In genomic region chr19:2469102-2469914, GRCh38 we compare ENCODE assay signal across 9 cellular contexts. TPM values are rescaled to one million over a fixed set of nuclear protein-coding genes. Genes with fewer than 3 reads are reported as not detected.
DNase-seq lines count a peak whose midpoint lies in the region; TF ChIP-seq lines count a peak whose summit lies in the region.
"Had no signal": no experiment of that assay in that cellular context is flagged by ENCODE, and none has a peak within 500 bp of the region (broad histone marks: within the 10 kb centered on the region; RNA-seq: fewer than 3 reads in every experiment).

No MANE protein-coding gene starts in this region.

- peak overlapping the region; percentile 74 for H3K4me3 Mint-ChIP-seq in neural crest cell

- peaks cover 11% of the 10 kb centered on the region for H3K4me1 Mint-ChIP-seq in neural crest cell

- DNase-seq in GM03348 (ENCODE audit: low spot score) (peak; percentile 55), M059J (ENCODE audit: low read depth) (peak; percentile 94), astrocyte of the hippocampus (ENCODE audit: low read depth, low spot score) (peak; percentile 84), neural crest cell (ENCODE audit: low read depth, low spot score) (no peak), putamen (ENCODE audit: low spot score) (no peak), occipital lobe (lab: John Stamatoyannopoulos, UW) (no peak), NCI-H1105 treated with DMSO at 0.1 percent for 48 hours (lab: John Stamatoyannopoulos, UW) (no peak), pons (ENCODE audit: low spot score) (no peak)
- DNase-seq: colonic mucosa had no signal

- H3K27me3 Mint-ChIP-seq in neural crest cell (ENCODE audit: low read depth) = peaks cover 5% of the 10 kb centered on the region

- no peaks in the 10 kb centered on the region for H3K9me3 Mint-ChIP-seq in neural crest cell

- no peaks in the 10 kb centered on the region for H3K36me3 Mint-ChIP-seq in neural crest cell (ENCODE audit: low read depth)

- TF ChIP-seq CTCF in neural crest cell (conservative IDR thresholded peaks at IDR 0.05) = no peak

- H3K27ac Mint-ChIP-seq in neural crest cell (ENCODE audit: unreplicated experiment) = peak overlapping the region; percentile 92

RNA-seq across cellular contexts. Expression of gene GADD45B, which starts 6.6 kb away (rescaled TPM):
- total RNA-seq in M059J (2014; rRNA removed; shearing (Covaris generic)) = 38.8 and 54.0 TPM in 2 replicates
- total RNA-seq in neural crest cell (3.3 and 4.1 TPM in 2 replicates), occipital lobe (4.7 TPM)

RNA-seq across cellular contexts. Expression of gene LMNB2, which starts 12.5 kb away (rescaled TPM):
- total RNA-seq in M059J (2014; rRNA removed; shearing (Covaris generic)) = 57.9 and 114 TPM in 2 replicates
- total RNA-seq in neural crest cell (201 and 206 TPM in 2 replicates), occipital lobe (36.2 TPM)

RNA-seq across cellular contexts. Expression of gene TIMM13, which starts 41.9 kb away (rescaled TPM):
- total RNA-seq in M059J (2014; rRNA removed; shearing (Covaris generic)) = 38.5 and 48.3 TPM in 2 replicates
- 145 and 155 TPM in 2 replicates for total RNA-seq in neural crest cell
- 16.2 TPM for total RNA-seq in occipital lobe

Comparison
In these comparisons a context has a peak if more than half of its experiments do, and no peak if none do; other contexts are left out.
1. DNase-seq: peak in GM03348 (single experiment), M059J (single experiment) and astrocyte of the hippocampus (single experiment); none in neural crest cell (single experiment), putamen (single experiment), occipital lobe (single experiment), NCI-H1105 treated with DMSO at 0.1 percent for 48 hours (single experiment) and pons (single experiment).